Comparison of ENCODE assay signal across 29 cellular contexts in the genomic region with DNA sequence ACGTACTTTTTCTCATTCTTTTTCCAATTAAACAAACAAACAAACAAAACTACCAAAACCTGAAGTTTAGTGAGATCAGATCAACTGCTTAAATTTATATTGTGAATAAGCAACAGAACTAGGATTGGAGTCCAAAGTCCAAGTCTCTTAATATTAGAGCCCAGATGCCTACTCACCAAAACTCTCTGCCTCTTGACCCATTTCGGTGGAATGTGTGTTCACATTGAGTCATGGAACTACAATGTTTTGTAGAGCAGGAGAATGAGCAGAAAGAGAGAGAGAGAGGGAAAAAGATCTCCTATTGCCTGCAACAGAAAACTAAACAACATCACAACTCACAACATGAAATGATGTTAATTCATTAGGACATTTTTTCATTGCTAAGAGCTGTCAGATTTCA.
"Had no signal": no experiment of that assay in that cellular context is flagged by ENCODE, and none has a peak within 500 bp of the region (broad histone marks: within the 10 kb centered on the region; RNA-seq: fewer than 3 reads in every experiment).

No MANE protein-coding gene starts in this region.

- DNase-seq: activated CD4-positive, alpha-beta T cell treated with anti-CD3 and anti-CD28 coated beads for 4 hours; activated CD4-positive, alpha-beta T cell treated with anti-CD3 and anti-CD28 coated beads, Interleukin-2, amount 50 U/mL, for 48 hours; activated CD8-positive, alpha-beta memory T cell treated with anti-CD3 and anti-CD28 coated beads, Interleukin-2, amount 50 U/mL, for 4 hours; activated effector memory CD4-positive, alpha-beta T cell treated with anti-CD3 and anti-CD28 coated beads, Interleukin-2, amount 50 U/mL, for 16 hours; activated naive CD4-positive, alpha-beta T cell treated with anti-CD3 and anti-CD28 coated beads for 36 hours; activated naive CD8-positive, alpha-beta T cell treated with anti-CD3 and anti-CD28 coated beads for 36 hours; activated T-cell treated with anti-CD3 and anti-CD28 coated beads, Interleukin-2, amount 50 U/mL, for 1 hour; adrenal gland; aorta; cortex of kidney; effector memory CD8-positive, alpha-beta T cell; head of caudate nucleus; hippocampal formation; left colon; mammary epithelial cell; midbrain; naive thymus-derived CD8-positive, alpha-beta T cell; occipital lobe; psoas muscle; stimulated activated CD4-positive, alpha-beta T cell treated with anti-CD3 and anti-CD28 coated beads, Interleukin-15, amount 100 ng/mL, for 24 hours; stimulated activated CD4-positive, alpha-beta T cell treated with anti-CD3 and anti-CD28 coated beads, Interleukin-2, amount 100 ng/mL, for 24 hours; stimulated activated naive B cell treated with anti-CD40 and anti-IgM and Interleukin-4, amounts not matched to agents 10 μg/mL and 1 μg/mL and 100 μg/mL, for 72 hours; stomach; thyroid gland; upper lobe of left lung had no signal

- H3K4me3 ChIP-seq: adrenal gland, neural progenitor cell, psoas muscle, right atrium auricular region, smooth muscle cell, stomach, thyroid gland, upper lobe of left lung, vagina had no signal

- ATAC-seq: effector memory CD8-positive, alpha-beta T cell; left colon; naive thymus-derived CD8-positive, alpha-beta T cell; psoas muscle; stimulated activated naive B cell treated with anti-CD40 and anti-IgM and Interleukin-4, amounts not matched to agents 10 μg/mL and 1 μg/mL and 100 μg/mL, for 72 hours had no signal
